In genomic region chr9:4366649-4367330, GRCh38 we compare ENCODE assay signal across 8 cellular contexts.
DNase-seq lines count a peak whose midpoint lies in the region; ATAC-seq, FAIRE-seq and TF ChIP-seq lines count a peak whose summit lies in the region.

No MANE protein-coding gene starts in this region.

- no peaks in the 10 kb centered on the region for H3K4me1 Mint-ChIP-seq in brain

- ATAC-seq in HG03460 (IDR thresholded peaks at IDR 0.05; ENCODE audit: unreplicated experiment) = no peak

- peak; percentile 59 to 60 for TF ChIP-seq CTCF in brain (conservative IDR thresholded peaks at IDR 0.05)

- DNase-seq in D341Med (ENCODE audit: low spot score) (peak; percentile 63), HS-5 (ENCODE audit: low read depth) (peak; percentile 18), RKO (ENCODE audit: low spot score) (peak; percentile 69), GM19240 (ENCODE audit: insufficient read length, low spot score) (no peak)
- DNase-seq in stimulated activated CD4-positive, alpha-beta T cell treated with anti-CD3 and anti-CD28 coated beads, Interleukin-4, amount 100 ng/mL, for 1 hour = peak; percentile 12

- peak; percentile 13 for FAIRE-seq in islet of Langerhans (lab: Jason Lieb, UNC)

- H3K27ac Mint-ChIP-seq in brain = peak overlapping the region in 4 of 5 experiments; percentile 35 to 77 (median 73)

- H3K9me3 Mint-ChIP-seq in brain = peaks cover 0 to 5% (median 0%) of the 10 kb centered on the region in 5 experiments

- peaks cover 2% of the 10 kb centered on the region for H3K27me3 Mint-ChIP-seq in brain

- H3K36me3 Mint-ChIP-seq in brain = no peaks in the 10 kb centered on the region

- H3K4me3 Mint-ChIP-seq in brain = peak overlapping the region in 1 of 5 experiments; percentile 21
